ENCODE assay signal across 29 cellular contexts in genomic region chr14:95117937-95118726, GRCh38. TPM values are rescaled to one million over a fixed set of nuclear protein-coding genes. Genes with fewer than 3 reads are reported as not detected.
DNase-seq lines count a peak whose midpoint lies in the region; ATAC-seq and TF ChIP-seq lines count a peak whose summit lies in the region.
"Had no signal": no experiment of that assay in that cellular context is flagged by ENCODE, and none has a peak within 500 bp of the region (broad histone marks: within the 10 kb centered on the region; RNA-seq: fewer than 3 reads in every experiment).

No MANE protein-coding gene starts in this region.

- H3K9me3 ChIP-seq in right cardiac atrium (ENCODE audit: control insufficient read depth, low read length): no peaks in the 10 kb centered on the region
- no peaks in the 10 kb centered on the region for H3K9me3 ChIP-seq in neural progenitor cell (ENCODE audit: low read depth)
- H3K9me3 ChIP-seq in mesenchymal stem cell (ENCODE audit: control insufficient read depth, low read length): no peaks in the 10 kb centered on the region
- H3K9me3 ChIP-seq: heart left ventricle, upper lobe of right lung had no signal

- H3K4ac ChIP-seq in mesenchymal stem cell (ENCODE audit: low read depth in 1 of 2, low read length in 2 of 2): no peak overlapping the region

- H3K9me3 Mint-ChIP-seq in neural progenitor cell (no peaks in the 10 kb centered on the region), type B pancreatic cell (no peaks in the 10 kb centered on the region)
- H3K9me3 Mint-ChIP-seq: activated naive CD8-positive, alpha-beta T cell treated with anti-CD3 and anti-CD28 coated beads, Interleukin-2, amount 10 ng/mL, durations not matched to agents 7 days and 5 days; activated T-helper 2 cell treated with anti-CD3 and anti-CD28 coated beads, Interferon-gamma antibody, Interleukin-2, Interleukin-4, amounts not matched to agents 10 μg/mL and 5 μg/mL and 100 μg/mL, durations not matched to agents 14 hours and 24 hours and 36 hours; CD8-positive, alpha-beta T cell; effector memory CD8-positive, alpha-beta T cell; naive B cell had no signal

- ATAC-seq in right cardiac atrium (peak; percentile 19 to 37), left ventricle myocardium superior (no peak), foreskin keratinocyte (no peak)
- ATAC-seq: CD8-positive, alpha-beta T cell; effector memory CD8-positive, alpha-beta T cell; left colon; upper lobe of right lung had no signal

- intact Hi-C loops in right cardiac atrium (cut with DNase I) (no loop called here), left ventricle myocardium superior (cut with micrococcal nuclease) (loop anchor here (10.0 kb wide), 1 partner anchor 317 kb away; no protein-coding TSS in a partner anchor)

- H3K23ac ChIP-seq in mesenchymal stem cell (ENCODE audit: low read length in 2 of 2): no peak overlapping the region

- H3K14ac ChIP-seq in mesenchymal stem cell (ENCODE audit: low read length in 2 of 2): no peak overlapping the region

- peaks cover 30% of the 10 kb centered on the region for H3K79me1 ChIP-seq in mesenchymal stem cell (replicated peaks; ENCODE audit: low read length, poor library complexity, severe bottlenecking)

- H2BK12ac ChIP-seq in mesenchymal stem cell (ENCODE audit: low read length in 2 of 2): no peak overlapping the region

- H3K4me3 ChIP-seq in right cardiac atrium (ENCODE audit: low read length) (no peak overlapping the region), neural progenitor cell (no peak overlapping the region), mesenchymal stem cell (ENCODE audit: insufficient read depth in 1 of 2, low read depth in 1 of 2, low read length in 2 of 2) (no peak overlapping the region)
- H3K4me3 ChIP-seq: GM23248, heart left ventricle, upper lobe of right lung had no signal

- H3K4me1 Mint-ChIP-seq in neural progenitor cell: peaks cover 27% of the 10 kb centered on the region
- H3K4me1 Mint-ChIP-seq in type B pancreatic cell (ENCODE audit: unreplicated experiment): peaks cover 23% of the 10 kb centered on the region
- H3K4me1 Mint-ChIP-seq: activated naive CD8-positive, alpha-beta T cell treated with anti-CD3 and anti-CD28 coated beads, Interleukin-2, amount 10 ng/mL, durations not matched to agents 7 days and 5 days; B cell had no signal

- no peaks in the 10 kb centered on the region for H3F3A ChIP-seq in neural progenitor cell (ENCODE audit: low read depth)

- no peak overlapping the region for H4K91ac ChIP-seq in mesenchymal stem cell (ENCODE audit: low read length)

- H2BK15ac ChIP-seq in mesenchymal stem cell (ENCODE audit: low read depth, poor library complexity, severe bottlenecking): no peak overlapping the region

- no peak overlapping the region for H2BK120ac ChIP-seq in mesenchymal stem cell (ENCODE audit: low read depth, low read length)

- H3K4me3 Mint-ChIP-seq in neural progenitor cell: no peak overlapping the region
- H3K4me3 Mint-ChIP-seq in type B pancreatic cell: peak overlapping the region; percentile 6
- H3K4me3 Mint-ChIP-seq: activated naive CD8-positive, alpha-beta T cell treated with anti-CD3 and anti-CD28 coated beads, Interleukin-2, amount 10 ng/mL, durations not matched to agents 7 days and 5 days; B cell; CD8-positive, alpha-beta T cell; effector memory CD8-positive, alpha-beta T cell; naive B cell had no signal

- H3K36me3 Mint-ChIP-seq in neural progenitor cell (peaks cover 41% of the 10 kb centered on the region), type B pancreatic cell (peaks cover 41% of the 10 kb centered on the region)

- H4K8ac ChIP-seq in mesenchymal stem cell (ENCODE audit: low read length): no peak overlapping the region

- H3K4me2 ChIP-seq in neural progenitor cell: peak overlapping the region; percentile 3
- H3K4me2 ChIP-seq in mesenchymal stem cell (ENCODE audit: low read length, poor library complexity, severe bottlenecking): no peak overlapping the region

- H3K18ac ChIP-seq in mesenchymal stem cell (ENCODE audit: low read depth in 1 of 2, low read length in 2 of 2): no peak overlapping the region

- no peak overlapping the region for H2AK5ac ChIP-seq in mesenchymal stem cell (ENCODE audit: low read length, severe bottlenecking)

- H3K36me3 ChIP-seq in neural progenitor cell (peaks cover 16% of the 10 kb centered on the region), mesenchymal stem cell (ENCODE audit: control insufficient read depth in 1 of 2, insufficient read depth in 2 of 2, low read depth in 1 of 2, low read length in 2 of 2) (peaks cover 12 to 76% of the 10 kb centered on the region in 2 experiments)

- peaks cover 3% of the 10 kb centered on the region for H3K4me1 ChIP-seq in right cardiac atrium (ENCODE audit: control insufficient read depth, insufficient read depth, low read length)
- peaks cover 28% of the 10 kb centered on the region for H3K4me1 ChIP-seq in neural progenitor cell
- H3K4me1 ChIP-seq in mesenchymal stem cell (ENCODE audit: control insufficient read depth, insufficient read depth, low read depth, low read length): no peaks in the 10 kb centered on the region
- no peaks in the 10 kb centered on the region for H3K4me1 ChIP-seq in foreskin keratinocyte
- H3K4me1 ChIP-seq: upper lobe of right lung had no signal

- peaks cover 8% of the 10 kb centered on the region for H4K20me1 ChIP-seq in neural progenitor cell (ENCODE audit: low read depth)

- TF ChIP-seq CTCF in neural progenitor cell (IDR thresholded peaks at IDR 0.05): no peak
- TF ChIP-seq CTCF in type B pancreatic cell (conservative IDR thresholded peaks at IDR 0.05): no peak
- TF ChIP-seq CTCF in foreskin keratinocyte (conservative IDR thresholded peaks at IDR 0.05): no peak

- no peak overlapping the region for H2BK5ac ChIP-seq in mesenchymal stem cell (ENCODE audit: low read depth, low read length, poor library complexity, severe bottlenecking)

- 78% methylated on average over 14 of the region's 14 CpGs for WGBS in right cardiac atrium
- 96% methylated on average over 12 of the region's 14 CpGs for WGBS in mesenchymal stem cell

- H3K27ac Mint-ChIP-seq in neural progenitor cell (peak overlapping the region; percentile 61), type B pancreatic cell (peak overlapping the region; percentile 20)
- H3K27ac Mint-ChIP-seq: activated naive CD8-positive, alpha-beta T cell treated with anti-CD3 and anti-CD28 coated beads, Interleukin-2, amount 10 ng/mL, durations not matched to agents 7 days and 5 days; activated T-helper 2 cell treated with anti-CD3 and anti-CD28 coated beads, Interferon-gamma antibody, Interleukin-2, Interleukin-4, amounts not matched to agents 10 μg/mL and 5 μg/mL and 100 μg/mL, durations not matched to agents 14 hours and 24 hours and 36 hours; B cell; CD8-positive, alpha-beta T cell had no signal

- no peaks in the 10 kb centered on the region for H3K27me3 Mint-ChIP-seq in neural progenitor cell (ENCODE audit: insufficient read depth, low read depth)
- H3K27me3 Mint-ChIP-seq in type B pancreatic cell: no peaks in the 10 kb centered on the region
- H3K27me3 Mint-ChIP-seq: activated naive CD8-positive, alpha-beta T cell treated with anti-CD3 and anti-CD28 coated beads, Interleukin-2, amount 10 ng/mL, durations not matched to agents 7 days and 5 days; B cell; effector memory CD8-positive, alpha-beta T cell; naive B cell had no signal

- H2AFZ ChIP-seq in neural progenitor cell (replicated peaks) (no peak overlapping the region), mesenchymal stem cell (ENCODE audit: low read depth, low read length) (no peak overlapping the region)
- H2AFZ ChIP-seq: GM23248 had no signal

- no peaks in the 10 kb centered on the region for H3K27me3 ChIP-seq in right cardiac atrium (ENCODE audit: control insufficient read depth, insufficient read depth)
- no peaks in the 10 kb centered on the region for H3K27me3 ChIP-seq in neural progenitor cell
- no peaks in the 10 kb centered on the region for H3K27me3 ChIP-seq in mesenchymal stem cell (ENCODE audit: control insufficient read depth in 1 of 2, insufficient read depth in 1 of 2, low read length in 2 of 2)
- no peaks in the 10 kb centered on the region for H3K27me3 ChIP-seq in foreskin keratinocyte
- H3K27me3 ChIP-seq: heart left ventricle, upper lobe of right lung had no signal

- H3K9ac ChIP-seq in neural progenitor cell (no peak overlapping the region), mesenchymal stem cell (ENCODE audit: low read length) (no peak overlapping the region)
- H3K9ac ChIP-seq: GM23248 had no signal

- no peak overlapping the region for H3K27ac ChIP-seq in right cardiac atrium (ENCODE audit: low read length)
- no peak overlapping the region for H3K27ac ChIP-seq in neural progenitor cell
- H3K27ac ChIP-seq in mesenchymal stem cell (ENCODE audit: low read length, poor library complexity, severe bottlenecking): no peak overlapping the region
- H3K27ac ChIP-seq in foreskin keratinocyte: no peak overlapping the region
- H3K27ac ChIP-seq: GM23248, heart left ventricle, upper lobe of right lung had no signal

- DNase-seq in right cardiac atrium (no peak), left ventricle myocardium superior (no peak), dedifferentiated amniotic fluid mesenchymal stem cell (ENCODE audit: extremely low spot score) (peak; percentile 18), neural progenitor cell (ENCODE audit: low spot score) (no peak), type B pancreatic cell (ENCODE audit: extremely low spot score, unreplicated experiment) (no peak), MV-4-11 (lab: John Stamatoyannopoulos, UW) (no peak), mesenchymal stem cell (no peak), foreskin keratinocyte (no peak)
- DNase-seq: activated CD4-positive, alpha-beta T cell treated with anti-CD3 and anti-CD28 coated beads, Interleukin-2, amount 50 U/mL, for 4 hours; activated CD4-positive, CD25-positive, alpha-beta regulatory T cell; activated CD8-positive, alpha-beta memory T cell treated with anti-CD3 and anti-CD28 coated beads, Interleukin-2, amount 50 U/mL, for 4 hours; activated naive CD8-positive, alpha-beta T cell treated with anti-CD3 and anti-CD28 coated beads, Interleukin-2, amount 10 ng/mL, durations not matched to agents 7 days and 5 days; CD8-positive, alpha-beta T cell; cerebellar nuclear complex; DMS 273 treated with DMSO at 0.1 percent for 48 hours; effector memory CD8-positive, alpha-beta T cell; erythroblast; GM23248; heart left ventricle; left colon; naive B cell; NCI-H1092 treated with DMSO at 0.1 percent for 48 hours; NCI-H187 treated with DMSO at 0.1 percent for 48 hours; retina; stimulated activated CD4-positive, alpha-beta T cell treated with anti-CD3 and anti-CD28 coated beads, Interleukin-2, amount 100 ng/mL, for 24 hours; T-helper 1 cell; upper lobe of right lung had no signal

- H3K79me2 ChIP-seq in neural progenitor cell (ENCODE audit: low read depth): peaks cover 5% of the 10 kb centered on the region

RNA-seq across cellular contexts. Expression of gene DICER1, which starts 39.2 kb away (rescaled TPM):
- total RNA-seq in right cardiac atrium: 10 to 100 TPM; 22.7 to 30.4 (median 25.9) TPM
- polyA plus RNA-seq in right cardiac atrium: 6.8 TPM
- 23.2 TPM for total RNA-seq in left ventricle myocardium superior
- total RNA-seq in neural progenitor cell (ENCODE audit: low replicate concordance): 56.7 and 70.0 TPM in 2 replicates
- total RNA-seq in type B pancreatic cell (ENCODE audit: low replicate concordance): 100 and 107 TPM in 2 replicates
- polyA plus RNA-seq in mesenchymal stem cell (2013, experiment 1 of 2): 68.9 TPM
- 65.7 TPM for polyA plus RNA-seq in mesenchymal stem cell (2013, experiment 2 of 2)
- total RNA-seq in foreskin keratinocyte: 29.8 and 32.3 TPM in 2 replicates
- polyA plus RNA-seq in foreskin keratinocyte: 2.8 and 3.6 TPM in 2 replicates

Comparison
In these comparisons a context has a peak if more than half of its experiments do, and no peak if none do; other contexts are left out.
1. ATAC-seq: peak in right cardiac atrium (2 of 2); none in left ventricle myocardium superior (single experiment) and foreskin keratinocyte (single experiment).